Comparison of ENCODE assay signal across 1 cellular context in the genomic region with DNA sequence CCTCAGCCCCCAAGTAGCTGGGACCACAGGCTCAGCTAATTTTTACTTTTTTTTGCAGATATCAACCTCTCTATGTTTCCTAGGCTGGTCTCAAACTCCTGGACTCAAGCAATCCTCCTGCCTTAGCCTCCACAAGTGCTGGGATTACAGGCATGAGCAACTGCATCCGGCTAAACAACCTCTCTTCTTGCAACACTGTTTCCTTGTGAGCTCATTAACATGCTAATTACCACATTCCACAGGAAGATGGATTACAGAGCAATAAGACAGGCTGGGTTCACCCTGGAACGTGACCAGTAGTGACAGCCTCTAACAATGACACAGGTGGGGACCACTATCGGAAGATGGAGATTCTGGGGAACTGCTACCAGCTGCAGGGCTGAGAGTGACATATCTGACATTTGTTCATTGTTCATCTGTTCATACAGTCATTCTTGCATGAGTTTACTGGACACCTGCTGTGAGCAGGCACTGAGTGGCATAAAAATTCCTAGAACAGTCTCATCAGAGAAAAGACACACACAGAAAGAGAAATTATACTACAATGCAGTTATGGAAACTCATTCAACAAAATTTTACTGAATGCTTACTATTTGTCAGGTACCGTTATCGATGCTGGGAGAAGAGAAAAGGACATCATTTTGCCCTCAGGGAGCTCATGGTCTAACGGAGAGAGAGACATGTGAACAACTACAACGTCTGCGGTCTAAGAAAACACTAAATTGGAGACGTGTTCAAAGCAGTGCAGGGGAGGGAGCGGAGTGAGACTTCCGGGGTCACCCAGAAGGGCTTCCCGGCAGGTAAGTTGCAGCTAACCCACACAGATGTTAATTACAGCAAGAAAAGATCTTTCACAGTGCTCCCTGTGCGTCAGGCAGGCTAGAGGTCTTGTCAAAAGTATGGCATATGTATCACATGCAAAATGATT.
TF ChIP-seq lines count a peak whose summit lies in the region.

No MANE protein-coding gene starts in this region.

TF ChIP-seq in IMR-90, 13 proteins besides CTCF, POLR2A, EP300 and RAD21:
- TF ChIP-seq RFX5 (IDR thresholded peaks at IDR 0.05; ENCODE audit: low read depth, low read length) = no peak
- no peak for TF ChIP-seq SMC3 (IDR thresholded peaks at IDR 0.05; ENCODE audit: low read depth, low read length)
- TF ChIP-seq RCOR1 (IDR thresholded peaks at IDR 0.05; ENCODE audit: insufficient replicate concordance, low read length) = no peak
- TF ChIP-seq, protein P1, sequence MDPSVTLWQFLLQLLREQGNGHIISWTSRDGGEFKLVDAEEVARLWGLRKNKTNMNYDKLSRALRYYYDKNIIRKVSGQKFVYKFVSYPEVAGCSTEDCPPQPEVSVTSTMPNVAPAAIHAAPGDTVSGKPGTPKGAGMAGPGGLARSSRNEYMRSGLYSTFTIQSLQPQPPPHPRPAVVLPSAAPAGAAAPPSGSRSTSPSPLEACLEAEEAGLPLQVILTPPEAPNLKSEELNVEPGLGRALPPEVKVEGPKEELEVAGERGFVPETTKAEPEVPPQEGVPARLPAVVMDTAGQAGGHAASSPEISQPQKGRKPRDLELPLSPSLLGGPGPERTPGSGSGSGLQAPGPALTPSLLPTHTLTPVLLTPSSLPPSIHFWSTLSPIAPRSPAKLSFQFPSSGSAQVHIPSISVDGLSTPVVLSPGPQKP (IDR thresholded peaks at IDR 0.05; ENCODE audit: borderline replicate concordance, low read depth, low read length) = no peak
- TF ChIP-seq MXI1 (IDR thresholded peaks at IDR 0.05; ENCODE audit: borderline replicate concordance, low read depth, low read length) = no peak
- TF ChIP-seq BHLHE40 (IDR thresholded peaks at IDR 0.05; ENCODE audit: low read depth, low read length) = no peak
TF ChIP-seq in IMR-90: peak in this region for 0.
